Comparison of ENCODE assay signal across 14 cellular contexts in the genomic region with DNA sequence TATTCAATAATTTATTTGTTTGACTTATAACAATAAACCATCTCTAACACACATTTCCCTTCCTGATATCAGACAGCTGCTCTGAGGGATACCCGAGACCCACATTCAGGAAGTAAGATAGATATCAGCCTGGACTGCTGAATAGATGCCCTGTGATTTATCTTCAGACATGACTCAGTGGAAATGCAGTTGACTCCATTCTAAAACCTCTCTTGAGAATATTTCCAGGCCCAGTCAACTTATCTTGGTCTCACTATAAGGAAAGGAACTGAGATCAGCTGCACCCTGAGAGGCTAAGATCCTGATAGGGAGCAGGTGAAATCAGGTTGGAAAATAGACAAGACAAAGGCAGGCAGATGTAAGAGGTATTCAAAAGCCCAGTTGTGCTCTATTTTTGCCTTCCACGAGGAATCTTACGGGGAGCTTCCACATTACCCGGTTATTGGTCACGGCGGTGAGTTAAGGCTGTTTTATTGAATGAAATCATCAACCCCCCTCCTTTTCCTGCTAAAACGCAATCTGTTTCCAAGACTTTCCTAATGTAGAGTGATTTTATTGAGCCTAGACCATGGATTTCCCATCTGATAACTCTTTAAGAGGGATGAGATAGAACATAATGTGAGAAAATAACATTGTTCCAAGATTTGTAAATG. TPM values are rescaled to one million over a fixed set of nuclear protein-coding genes. Genes with fewer than 3 reads are reported as not detected.
A peak's percentile ranks its signal among the peaks of the same experiment; 100 is the strongest.
DNase-seq lines count a peak whose midpoint lies in the region; ATAC-seq, FAIRE-seq and TF ChIP-seq lines count a peak whose summit lies in the region.
"Had no signal": no experiment of that assay in that cellular context is flagged by ENCODE, and none has a peak within 500 bp of the region (broad histone marks: within the 10 kb centered on the region; RNA-seq: fewer than 3 reads in every experiment).

No MANE protein-coding gene starts in this region.

- H3K4me2 ChIP-seq in KMS-11 (peak overlapping the region; percentile 8; the same call in 1 of the 2 replicates), astrocyte (ENCODE audit: low read length) (peak overlapping the region; percentile 79)

- no peaks in the 10 kb centered on the region for H3K27me3 Mint-ChIP-seq in astrocyte (ENCODE audit: low read depth, unreplicated experiment)
- no peaks in the 10 kb centered on the region for H3K27me3 Mint-ChIP-seq in activated T-cell treated with anti-CD3 and anti-CD28 coated beads, Interleukin-2, amount 50 U/mL, for 4 hours (ENCODE audit: low read depth)
- peaks cover 6% of the 10 kb centered on the region for H3K27me3 Mint-ChIP-seq in activated CD4-positive, alpha-beta T cell treated with anti-CD3 and anti-CD28 coated beads, Interleukin-2, amount 10 ng/mL, durations not matched to agents 7 days and 5 days

- peak overlapping the region; percentile 97 for H3K27ac Mint-ChIP-seq in astrocyte (ENCODE audit: unreplicated experiment)
- no peak overlapping the region for H3K27ac Mint-ChIP-seq in activated CD4-positive, alpha-beta T cell treated with anti-CD3 and anti-CD28 coated beads, Interleukin-2, amount 10 ng/mL, durations not matched to agents 7 days and 5 days
- H3K27ac Mint-ChIP-seq: immature natural killer cell had no signal

- no peak overlapping the region for H3K9ac ChIP-seq in KMS-11
- H3K9ac ChIP-seq in astrocyte (ENCODE audit: low read length), result peak overlapping the region; percentile 73

- H2AFZ ChIP-seq in KMS-11 (ENCODE audit: low read depth) (no peak overlapping the region), astrocyte (ENCODE audit: low read depth, low read length) (peak overlapping the region; percentile 26)

- peak; percentile 42 for DNase-seq in A673 (ENCODE audit: low spot score)
- peak; percentile 87 for DNase-seq in astrocyte (ENCODE audit: low read depth)
- peak; percentile 77 for DNase-seq in hepatic stellate cell (ENCODE audit: low spot score)
- no peak for DNase-seq in NCI-H2196 treated with DMSO at 0.1 percent for 48 hours (lab: John Stamatoyannopoulos, UW; ENCODE audit: unreplicated experiment)
- no peak for DNase-seq in activated T-cell treated with anti-CD3 and anti-CD28 coated beads, Interleukin-2, amount 50 U/mL, for 4 hours
- no peak for DNase-seq in activated CD4-positive, alpha-beta T cell treated with anti-CD3 and anti-CD28 coated beads, Interleukin-2, amount 10 ng/mL, durations not matched to agents 7 days and 5 days
- DNase-seq in SKM-1 treated with dmso at 0.1 percent for 144 hours (lab: John Stamatoyannopoulos, UW; ENCODE audit: unreplicated experiment), result no peak

- no peak overlapping the region for H3K27ac ChIP-seq in A673 (ENCODE audit: low read depth, low read length, poor library complexity, severe bottlenecking)
- no peak overlapping the region for H3K27ac ChIP-seq in KMS-11
- peak overlapping the region; percentile 80 for H3K27ac ChIP-seq in astrocyte (ENCODE audit: low read depth, low read length)

- POLR2A ChIA-PET in A673 (lab: Charles Lee; ENCODE audit: low non-redundant PET), result no interaction called here
- POLR2A ChIA-PET in activated CD4-positive, alpha-beta T cell treated with anti-CD3 and anti-CD28 coated beads, Interleukin-2, amount 10 ng/mL, durations not matched to agents 7 days and 5 days (lab: Charles Lee), result no interaction called here

- H3K4me3 Mint-ChIP-seq in astrocyte (ENCODE audit: unreplicated experiment), result peak overlapping the region; percentile 66
- no peak overlapping the region for H3K4me3 Mint-ChIP-seq in activated T-cell treated with anti-CD3 and anti-CD28 coated beads, Interleukin-2, amount 50 U/mL, for 4 hours
- no peak overlapping the region for H3K4me3 Mint-ChIP-seq in activated CD4-positive, alpha-beta T cell treated with anti-CD3 and anti-CD28 coated beads, Interleukin-2, amount 10 ng/mL, durations not matched to agents 7 days and 5 days
- H3K4me3 Mint-ChIP-seq: effector memory CD8-positive, alpha-beta T cell; H9; immature natural killer cell; neural crest cell; stimulated activated memory B cell treated with anti-CD40 and anti-IgM and Interleukin-4, amounts not matched to agents 10 μg/mL and 1 μg/mL and 100 μg/mL, for 72 hours had no signal

- no peak for TF ChIP-seq CTCF in A673 (conservative IDR thresholded peaks at IDR 0.05; ENCODE audit: low read depth, low read length)
- no peak for TF ChIP-seq CTCF in KMS-11 (conservative IDR thresholded peaks at IDR 0.05; ENCODE audit: low read depth, low read length)
- TF ChIP-seq CTCF in astrocyte (IDR thresholded peaks at IDR 0.05; ENCODE audit: insufficient read depth, low read depth, low read length), result no peak

- FAIRE-seq in astrocyte (lab: Jason Lieb, UNC), result no peak

- H4K20me1 ChIP-seq in KMS-11 (ENCODE audit: insufficient read depth), result no peaks in the 10 kb centered on the region
- H4K20me1 ChIP-seq in astrocyte (ENCODE audit: insufficient read depth, low read length), result no peaks in the 10 kb centered on the region

- no peak overlapping the region for H3K4me3 ChIP-seq in A673 (ENCODE audit: low read depth, low read length, poor library complexity, severe bottlenecking)
- no peak overlapping the region for H3K4me3 ChIP-seq in KMS-11 (IDR thresholded peaks at IDR 0.05; ENCODE audit: insufficient read depth, low read depth, low read length)
- H3K4me3 ChIP-seq in astrocyte (ENCODE audit: insufficient read depth, low read depth, low read length), result peak overlapping the region; percentile 35

- no peaks in the 10 kb centered on the region for H3K9me3 Mint-ChIP-seq in astrocyte (ENCODE audit: unreplicated experiment)
- H3K9me3 Mint-ChIP-seq in activated T-cell treated with anti-CD3 and anti-CD28 coated beads, Interleukin-2, amount 50 U/mL, for 4 hours, result no peaks in the 10 kb centered on the region
- H3K9me3 Mint-ChIP-seq in activated CD4-positive, alpha-beta T cell treated with anti-CD3 and anti-CD28 coated beads, Interleukin-2, amount 10 ng/mL, durations not matched to agents 7 days and 5 days, result no peaks in the 10 kb centered on the region
- H3K9me3 Mint-ChIP-seq: activated naive CD4-positive, alpha-beta T cell treated with anti-CD3 and anti-CD28 coated beads, Interleukin-2, amount 50 U/mL, for 72 hours; effector memory CD8-positive, alpha-beta T cell; H9; immature natural killer cell; neural crest cell; stimulated activated memory B cell treated with anti-CD40 and anti-IgM and Interleukin-4, amounts not matched to agents 10 μg/mL and 1 μg/mL and 100 μg/mL, for 72 hours had no signal

- CTCF ChIA-PET in A673 (lab: Charles Lee), result interaction anchor here (0.6 to 1.9 kb wide), 29 partner anchors 12 to 554 kb away, joined by 3 to 24 read pairs (median 5); partner anchors contain the start of gene VARS2
- CTCF ChIA-PET in activated CD4-positive, alpha-beta T cell treated with anti-CD3 and anti-CD28 coated beads, Interleukin-2, amount 10 ng/mL, durations not matched to agents 7 days and 5 days (lab: Charles Lee), result interaction anchor here (0.5 to 3.0 kb wide), 34 partner anchors 7 to 546 kb away, joined by 3 to 18 read pairs (median 3); partner anchors contain the start of genes GNL1, PRR3 and VARS2

- H3K79me2 ChIP-seq in KMS-11 (ENCODE audit: insufficient read depth, low read depth), result no peaks in the 10 kb centered on the region
- no peaks in the 10 kb centered on the region for H3K79me2 ChIP-seq in astrocyte (ENCODE audit: insufficient read depth, low read length)

- peaks cover 32% of the 10 kb centered on the region for H3K4me1 Mint-ChIP-seq in astrocyte (ENCODE audit: low read depth, unreplicated experiment)
- H3K4me1 Mint-ChIP-seq in activated T-cell treated with anti-CD3 and anti-CD28 coated beads, Interleukin-2, amount 50 U/mL, for 4 hours (ENCODE audit: low read depth), result peaks cover 11% of the 10 kb centered on the region
- peaks cover 11% of the 10 kb centered on the region for H3K4me1 Mint-ChIP-seq in activated CD4-positive, alpha-beta T cell treated with anti-CD3 and anti-CD28 coated beads, Interleukin-2, amount 10 ng/mL, durations not matched to agents 7 days and 5 days

- H3K36me3 ChIP-seq in A673 (ENCODE audit: insufficient read depth, low read length, poor library complexity, severe bottlenecking) (no peaks in the 10 kb centered on the region), KMS-11 (ENCODE audit: insufficient read depth) (no peaks in the 10 kb centered on the region), astrocyte (ENCODE audit: insufficient read depth, low read length) (no peaks in the 10 kb centered on the region)

- no peaks in the 10 kb centered on the region for H3K36me3 Mint-ChIP-seq in astrocyte (ENCODE audit: low read depth, unreplicated experiment)
- no peaks in the 10 kb centered on the region for H3K36me3 Mint-ChIP-seq in activated T-cell treated with anti-CD3 and anti-CD28 coated beads, Interleukin-2, amount 50 U/mL, for 4 hours (ENCODE audit: insufficient read depth)
- no peaks in the 10 kb centered on the region for H3K36me3 Mint-ChIP-seq in activated CD4-positive, alpha-beta T cell treated with anti-CD3 and anti-CD28 coated beads, Interleukin-2, amount 10 ng/mL, durations not matched to agents 7 days and 5 days (ENCODE audit: low read depth)
- H3K36me3 Mint-ChIP-seq: activated naive CD4-positive, alpha-beta T cell treated with anti-CD3 and anti-CD28 coated beads, Interleukin-2, amount 50 U/mL, for 72 hours; immature natural killer cell; stimulated activated memory B cell treated with anti-CD40 and anti-IgM and Interleukin-4, amounts not matched to agents 10 μg/mL and 1 μg/mL and 100 μg/mL, for 72 hours had no signal

- no peak for ATAC-seq in activated T-cell treated with anti-CD3 and anti-CD28 coated beads, Interleukin-2, amount 50 U/mL, for 4 hours

- H3K27me3 ChIP-seq in A673 (replicated peaks; ENCODE audit: insufficient read depth, low read depth, low read length, poor library complexity) (no peaks in the 10 kb centered on the region), KMS-11 (ENCODE audit: insufficient read depth, low read depth) (no peaks in the 10 kb centered on the region), astrocyte (ENCODE audit: insufficient read depth, low read length) (no peaks in the 10 kb centered on the region)

- peaks cover 19% of the 10 kb centered on the region for H3K4me1 ChIP-seq in A673 (ENCODE audit: insufficient read depth, low read length, poor library complexity, severe bottlenecking)
- peaks cover 4% of the 10 kb centered on the region for H3K4me1 ChIP-seq in KMS-11 (ENCODE audit: low read depth, poor library complexity, severe bottlenecking)
- H3K4me1 ChIP-seq in astrocyte (ENCODE audit: insufficient read depth, low read length), result peaks cover 17% of the 10 kb centered on the region

- intact Hi-C loops in A673 (cut with micrococcal nuclease; ENCODE audit: unreplicated experiment), result loop anchor here (1.0 to 5.0 kb wide), 5 partner anchors 258 to 546 kb away; partner anchors contain the start of genes FLOT1 and IER3

- H3K9me3 ChIP-seq in A673 (ENCODE audit: low read depth, low read length, poor library complexity, severe bottlenecking) (no peaks in the 10 kb centered on the region), astrocyte (ENCODE audit: insufficient read depth, low read depth, low read length) (no peaks in the 10 kb centered on the region)

- BruUV-seq in A673 (replicated peaks; lab: Mats Ljungman, UMichigan), result no TSS peak

RNA-seq across cellular contexts. Expression of gene C6orf15, which starts 25.5 kb away (rescaled TPM):
- total RNA-seq in A673 (2021) (not detected in 2 replicates), astrocyte (4.6 and 6.4 TPM in 2 replicates)
- total RNA-seq in activated T-cell treated with anti-CD3 and anti-CD28 coated beads, Interleukin-2, amount 50 U/mL, for 4 hours, result not detected
- total RNA-seq in activated CD4-positive, alpha-beta T cell treated with anti-CD3 and anti-CD28 coated beads, Interleukin-2, amount 10 ng/mL, durations not matched to agents 7 days and 5 days, result not detected
- total RNA-seq: activated naive CD4-positive, alpha-beta T cell treated with anti-CD3 and anti-CD28 coated beads, Interleukin-2, amount 50 U/mL, for 72 hours; H9; neural crest cell had no signal

RNA-seq across cellular contexts. Expression of gene PSORS1C1, which starts 27.7 kb away (rescaled TPM):
- total RNA-seq in A673 (2021), result 0.74 TPM in 1 of 2 replicates, not detected in the other
- 8.8 and 9.2 TPM in 2 replicates for total RNA-seq in astrocyte
- total RNA-seq in activated T-cell treated with anti-CD3 and anti-CD28 coated beads, Interleukin-2, amount 50 U/mL, for 4 hours, result not detected
- under 1 TPM in 1 of 2 experiments, not detected in 1; 0.57 TPM for total RNA-seq in activated CD4-positive, alpha-beta T cell treated with anti-CD3 and anti-CD28 coated beads, Interleukin-2, amount 10 ng/mL, durations not matched to agents 7 days and 5 days
- total RNA-seq: neural crest cell had no signal

RNA-seq across cellular contexts. Expression of gene CDSN, which starts 33.3 kb away (rescaled TPM):
- total RNA-seq in A673 (2021) (not detected in 2 replicates), astrocyte (0.22 and 0.27 TPM in 2 replicates)
- total RNA-seq in activated T-cell treated with anti-CD3 and anti-CD28 coated beads, Interleukin-2, amount 50 U/mL, for 4 hours, result not detected
- total RNA-seq in activated CD4-positive, alpha-beta T cell treated with anti-CD3 and anti-CD28 coated beads, Interleukin-2, amount 10 ng/mL, durations not matched to agents 7 days and 5 days, result not detected
- total RNA-seq: activated naive CD4-positive, alpha-beta T cell treated with anti-CD3 and anti-CD28 coated beads, Interleukin-2, amount 50 U/mL, for 72 hours; H9; neural crest cell had no signal

RNA-seq across cellular contexts. Expression of gene PSORS1C2, which starts 52.0 kb away (rescaled TPM):
- not detected in 2 replicates for total RNA-seq in A673 (2021)
- not detected in 2 replicates for total RNA-seq in astrocyte
- total RNA-seq in activated T-cell treated with anti-CD3 and anti-CD28 coated beads, Interleukin-2, amount 50 U/mL, for 4 hours, result not detected
- not detected for total RNA-seq in activated CD4-positive, alpha-beta T cell treated with anti-CD3 and anti-CD28 coated beads, Interleukin-2, amount 10 ng/mL, durations not matched to agents 7 days and 5 days
- total RNA-seq: activated naive CD4-positive, alpha-beta T cell treated with anti-CD3 and anti-CD28 coated beads, Interleukin-2, amount 50 U/mL, for 72 hours; neural crest cell had no signal

Comparison
In these comparisons a context has a peak if more than half of its experiments do, and no peak if none do; other contexts are left out.
1. DNase-seq: peak in A673 (single experiment), astrocyte (single experiment) and hepatic stellate cell (single experiment); none in NCI-H2196 treated with DMSO at 0.1 percent for 48 hours (single experiment), activated T-cell treated with anti-CD3 and anti-CD28 coated beads, Interleukin-2, amount 50 U/mL, for 4 hours (single experiment), activated CD4-positive, alpha-beta T cell treated with anti-CD3 and anti-CD28 coated beads, Interleukin-2, amount 10 ng/mL, durations not matched to agents 7 days and 5 days (single experiment) and SKM-1 treated with dmso at 0.1 percent for 144 hours (single experiment).